Comparison of ENCODE assay signal across 18 cellular contexts in the genomic region with DNA sequence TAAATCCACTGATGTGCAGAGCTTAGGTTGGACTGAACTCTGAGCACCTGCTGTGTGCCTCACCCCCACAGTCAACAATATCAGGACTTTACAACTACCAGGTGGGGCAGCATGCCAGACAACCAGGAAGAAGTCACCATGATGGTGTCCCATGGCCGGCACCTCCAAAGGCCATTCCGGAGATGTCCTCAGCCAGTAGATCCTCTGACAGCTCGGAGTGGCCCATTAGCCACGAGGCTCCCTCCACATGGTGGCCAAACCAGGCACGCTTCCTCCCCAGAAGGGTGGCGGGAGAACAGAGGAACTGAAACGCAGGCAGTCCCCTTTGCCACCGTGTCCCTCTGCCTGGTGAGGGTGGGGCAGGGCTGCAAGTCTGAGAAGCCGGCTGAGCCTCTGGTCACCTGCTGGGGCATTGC.
DNase-seq lines count a peak whose midpoint lies in the region; ATAC-seq, FAIRE-seq and TF ChIP-seq lines count a peak whose summit lies in the region.
"Had no signal": no experiment of that assay in that cellular context is flagged by ENCODE, and none has a peak within 500 bp of the region (broad histone marks: within the 10 kb centered on the region; RNA-seq: fewer than 3 reads in every experiment).

No MANE protein-coding gene starts in this region.

- H3K4me3 Mint-ChIP-seq in CD8-positive, alpha-beta T cell: no peak overlapping the region
- H3K4me3 Mint-ChIP-seq in effector memory CD8-positive, alpha-beta T cell: no peak overlapping the region
- H3K4me3 Mint-ChIP-seq: activated CD4-positive, alpha-beta T cell treated with anti-CD3 and anti-CD28 coated beads, Interleukin-2, amount 10 ng/mL, durations not matched to agents 7 days and 5 days; activated T-cell treated with anti-CD3 and anti-CD28 coated beads, Interleukin-2, amount 50 U/mL, for 24 hours; nephron progenitor cell had no signal

- H4K8ac ChIP-seq in trophoblast cell (ENCODE audit: low read depth, low read length): no peak overlapping the region

- H3K9me3 Mint-ChIP-seq in CD8-positive, alpha-beta T cell: no peaks in the 10 kb centered on the region
- H3K9me3 Mint-ChIP-seq in effector memory CD8-positive, alpha-beta T cell: peaks cover 4 to 15% of the 10 kb centered on the region in 2 donors
- H3K9me3 Mint-ChIP-seq: activated CD4-positive, alpha-beta T cell treated with anti-CD3 and anti-CD28 coated beads, Interleukin-2, amount 10 ng/mL, durations not matched to agents 7 days and 5 days; activated T-cell treated with anti-CD3 and anti-CD28 coated beads, Interleukin-2, amount 50 U/mL, for 24 hours; nephron progenitor cell had no signal

- no peak overlapping the region for H3K9ac ChIP-seq in trophoblast cell (ENCODE audit: low read length)

- H2BK120ac ChIP-seq in trophoblast cell (ENCODE audit: insufficient read depth, low read length, poor library complexity): no peak overlapping the region

- no peaks in the 10 kb centered on the region for H3K79me1 ChIP-seq in trophoblast cell (ENCODE audit: low read length)

- POLR2A ChIA-PET in CD8-positive, alpha-beta T cell (lab: Charles Lee): no interaction called here

- no peak overlapping the region for H2AK5ac ChIP-seq in trophoblast cell (ENCODE audit: low read length)

- H3K27me3 ChIP-seq in trophoblast cell (ENCODE audit: insufficient read depth, low read length) (no peaks in the 10 kb centered on the region), WERI-Rb-1 (ENCODE audit: insufficient read depth, low read depth, severe bottlenecking) (no peaks in the 10 kb centered on the region)
- H3K27me3 ChIP-seq in CD8-positive, alpha-beta T cell (ENCODE audit: insufficient read depth, low read length): no peaks in the 10 kb centered on the region
- H3K27me3 ChIP-seq: right atrium auricular region, vagina had no signal

- no CpG with 5 or more reads among the region's 9 CpGs for WGBS in trophoblast cell (ENCODE audit: extremely low coverage, insufficient coverage, insufficient read length)

- no peak overlapping the region for H3K4me2 ChIP-seq in trophoblast cell (ENCODE audit: low read length)

- H3K36me3 Mint-ChIP-seq in CD8-positive, alpha-beta T cell: no peaks in the 10 kb centered on the region
- no peaks in the 10 kb centered on the region for H3K36me3 Mint-ChIP-seq in effector memory CD8-positive, alpha-beta T cell (ENCODE audit: insufficient read depth)

- H3K36me3 ChIP-seq in trophoblast cell (ENCODE audit: control insufficient read depth in 1 of 2, insufficient read depth in 2 of 2, low read length in 2 of 2) (no peaks in the 10 kb centered on the region), WERI-Rb-1 (no peaks in the 10 kb centered on the region)
- H3K36me3 ChIP-seq in CD8-positive, alpha-beta T cell (ENCODE audit: insufficient read depth, low read length): no peaks in the 10 kb centered on the region
- H3K36me3 ChIP-seq: right atrium auricular region, vagina had no signal

- no peak overlapping the region for H2BK12ac ChIP-seq in trophoblast cell (ENCODE audit: low read length)

- H3K4me1 ChIP-seq in trophoblast cell (ENCODE audit: control insufficient read depth in 1 of 2, insufficient read depth in 2 of 2, low read length in 2 of 2): peaks cover 6 to 8% of the 10 kb centered on the region in 2 experiments
- no peaks in the 10 kb centered on the region for H3K4me1 ChIP-seq in CD8-positive, alpha-beta T cell (ENCODE audit: insufficient read depth, low read length)
- H3K4me1 ChIP-seq: vagina had no signal

- H3K4ac ChIP-seq in trophoblast cell (ENCODE audit: low read depth, low read length): no peak overlapping the region

- intact Hi-C loops in CD8-positive, alpha-beta T cell (cut with DNase I, micrococcal nuclease): no loop called here

- no peaks in the 10 kb centered on the region for H3K79me2 ChIP-seq in trophoblast cell (ENCODE audit: control insufficient read depth, insufficient read depth, low read length, poor library complexity)

- H3K9me3 ChIP-seq in trophoblast cell (ENCODE audit: insufficient read depth, low read depth, low read length) (no peaks in the 10 kb centered on the region), WERI-Rb-1 (ENCODE audit: severe bottlenecking) (no peaks in the 10 kb centered on the region)
- no peaks in the 10 kb centered on the region for H3K9me3 ChIP-seq in CD8-positive, alpha-beta T cell (ENCODE audit: low read length)
- H3K9me3 ChIP-seq: right atrium auricular region, vagina had no signal

- no peak overlapping the region for H3K27ac Mint-ChIP-seq in CD8-positive, alpha-beta T cell
- H3K27ac Mint-ChIP-seq in effector memory CD8-positive, alpha-beta T cell: no peak overlapping the region
- H3K27ac Mint-ChIP-seq: activated CD4-positive, alpha-beta T cell treated with anti-CD3 and anti-CD28 coated beads, Interleukin-2, amount 10 ng/mL, durations not matched to agents 7 days and 5 days; activated T-cell treated with anti-CD3 and anti-CD28 coated beads, Interleukin-2, amount 50 U/mL, for 24 hours; nephron progenitor cell had no signal

- H3K4me1 Mint-ChIP-seq in CD8-positive, alpha-beta T cell (ENCODE audit: low read depth): no peaks in the 10 kb centered on the region
- H3K4me1 Mint-ChIP-seq in effector memory CD8-positive, alpha-beta T cell (ENCODE audit: low read depth in 2 of 2): no peaks in the 10 kb centered on the region
- H3K4me1 Mint-ChIP-seq: activated CD4-positive, alpha-beta T cell treated with anti-CD3 and anti-CD28 coated beads, Interleukin-2, amount 10 ng/mL, durations not matched to agents 7 days and 5 days had no signal

- H3K4me3 ChIP-seq in trophoblast cell (ENCODE audit: low read depth, low read length) (peak overlapping the region; percentile 6), WERI-Rb-1 (ENCODE audit: low read depth, low read length) (no peak overlapping the region)
- H3K4me3 ChIP-seq in CD8-positive, alpha-beta T cell (ENCODE audit: low read depth, low read length): no peak overlapping the region
- H3K4me3 ChIP-seq: right atrium auricular region, vagina had no signal

- H3K23ac ChIP-seq in trophoblast cell (ENCODE audit: low read length): no peak overlapping the region

- peak; percentile 67 for ATAC-seq in HG02678 (IDR thresholded peaks at IDR 0.05; ENCODE audit: unreplicated experiment)
- ATAC-seq in SK-N-SH treated with all-trans-retinoic acid at 6 μM for 48 hours: no peak
- ATAC-seq in CD8-positive, alpha-beta T cell: no peak
- no peak for ATAC-seq in effector memory CD8-positive, alpha-beta T cell (replicated peaks)

- DNase-seq in GM18507 (ENCODE audit: extremely low spot score, insufficient read length, low read depth) (no peak), RPMI8226 (peak; percentile 74), trophoblast cell (no peak), WERI-Rb-1 (no peak)
- no peak for DNase-seq in CD8-positive, alpha-beta T cell
- no peak for DNase-seq in effector memory CD8-positive, alpha-beta T cell
- DNase-seq: activated CD4-positive, alpha-beta T cell treated with anti-CD3 and anti-CD28 coated beads, Interleukin-2, amount 10 ng/mL, durations not matched to agents 7 days and 5 days; activated T-cell treated with anti-CD3 and anti-CD28 coated beads, Interleukin-2, amount 50 U/mL, for 24 hours; EL; GOT3; kidney glomerular epithelial cell; MM.1S; nephron progenitor cell; stimulated activated CD4-positive, alpha-beta T cell treated with anti-CD3 and anti-CD28 coated beads, Interleukin-4, amount 100 ng/mL, for 1 hour had no signal

- no peak overlapping the region for H3K18ac ChIP-seq in trophoblast cell (ENCODE audit: low read length)

- H3K27ac ChIP-seq in trophoblast cell (ENCODE audit: low read depth, low read length) (no peak overlapping the region), WERI-Rb-1 (no peak overlapping the region)
- H3K27ac ChIP-seq in CD8-positive, alpha-beta T cell (ENCODE audit: low read depth, low read length): no peak overlapping the region
- H3K27ac ChIP-seq: right atrium auricular region, vagina had no signal

- H4K12ac ChIP-seq in trophoblast cell (ENCODE audit: low read depth, low read length): no peak overlapping the region

- peaks cover 3% of the 10 kb centered on the region for H3K27me3 Mint-ChIP-seq in CD8-positive, alpha-beta T cell (ENCODE audit: low read depth)
- no peaks in the 10 kb centered on the region for H3K27me3 Mint-ChIP-seq in effector memory CD8-positive, alpha-beta T cell
- H3K27me3 Mint-ChIP-seq: activated CD4-positive, alpha-beta T cell treated with anti-CD3 and anti-CD28 coated beads, Interleukin-2, amount 10 ng/mL, durations not matched to agents 7 days and 5 days; activated T-cell treated with anti-CD3 and anti-CD28 coated beads, Interleukin-2, amount 50 U/mL, for 24 hours had no signal

- H2BK5ac ChIP-seq in trophoblast cell (ENCODE audit: low read depth, low read length, poor library complexity): no peak overlapping the region

- FAIRE-seq in GM18507 (lab: Jason Lieb, UNC): peak; percentile 62

- CTCF ChIA-PET in CD8-positive, alpha-beta T cell (lab: Charles Lee): interaction anchor here (0.7 kb wide), 1 partner anchor 12 kb away, joined by 3 read pairs; no protein-coding TSS in a partner anchor

- no peak overlapping the region for H4K91ac ChIP-seq in trophoblast cell (ENCODE audit: low read depth, low read length)

- no peak overlapping the region for H3K14ac ChIP-seq in trophoblast cell (ENCODE audit: low read length)

- no peak for TF ChIP-seq CTCF in CD8-positive, alpha-beta T cell (IDR thresholded peaks at IDR 0.05)
- no peak for TF ChIP-seq CTCF in WERI-Rb-1 (IDR thresholded peaks at IDR 0.05; ENCODE audit: low read depth, low read length)

- H2AFZ ChIP-seq in trophoblast cell (ENCODE audit: insufficient read depth, low read length, poor library complexity): no peak overlapping the region

TF ChIP-seq in SK-N-SH treated with all-trans-retinoic acid at 6 μM for 48 hours, 23 proteins besides CTCF, POLR2A, EP300 and RAD21 (continues in another document):
- TF ChIP-seq ZC3H10 (CRISPR knock-in tag; IDR thresholded peaks at IDR 0.05) (no peak), PPARA (CRISPR knock-in tag; IDR thresholded peaks at IDR 0.05; ENCODE audit: borderline replicate concordance) (no peak), ARNTL (CRISPR knock-in tag; IDR thresholded peaks at IDR 0.05; ENCODE audit: borderline replicate concordance, low read depth) (no peak), GLIS3 (CRISPR knock-in tag; IDR thresholded peaks at IDR 0.05) (no peak), ZNF8 (CRISPR knock-in tag; IDR thresholded peaks at IDR 0.05) (no peak), ESRRG (CRISPR knock-in tag; IDR thresholded peaks at IDR 0.05) (no peak)
- TF ChIP-seq, protein P1, sequence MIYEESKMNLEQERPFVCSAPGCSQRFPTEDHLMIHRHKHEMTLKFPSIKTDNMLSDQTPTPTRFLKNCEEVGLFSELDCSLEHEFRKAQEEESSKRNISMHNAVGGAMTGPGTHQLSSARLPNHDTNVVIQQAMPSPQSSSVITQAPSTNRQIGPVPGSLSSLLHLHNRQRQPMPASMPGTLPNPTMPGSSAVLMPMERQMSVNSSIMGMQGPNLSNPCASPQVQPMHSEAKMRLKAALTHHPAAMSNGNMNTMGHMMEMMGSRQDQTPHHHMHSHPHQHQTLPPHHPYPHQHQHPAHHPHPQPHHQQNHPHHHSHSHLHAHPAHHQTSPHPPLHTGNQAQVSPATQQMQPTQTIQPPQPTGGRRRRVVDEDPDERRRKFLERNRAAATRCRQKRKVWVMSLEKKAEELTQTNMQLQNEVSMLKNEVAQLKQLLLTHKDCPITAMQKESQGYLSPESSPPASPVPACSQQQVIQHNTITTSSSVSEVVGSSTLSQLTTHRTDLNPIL (CRISPR knock-in tag; IDR thresholded peaks at IDR 0.05; ENCODE audit: low read depth): no peak
